In genomic region chr9:136559371-136559770, GRCh38 we compare ENCODE assay signal across 7 cellular contexts. TPM values are rescaled to one million over a fixed set of nuclear protein-coding genes. Genes with fewer than 3 reads are reported as not detected.
DNase-seq lines count a peak whose midpoint lies in the region; ATAC-seq, FAIRE-seq and TF ChIP-seq lines count a peak whose summit lies in the region.
"Not testable (repeated sequence)": the region's sequence is repeated elsewhere in the genome, so short reads cannot be mapped to it uniquely, and the experiment has no call there.

No MANE protein-coding gene starts in this region.

- H4K20me1 ChIP-seq in PC-9 (ENCODE audit: insufficient read depth); K562 (replicated peaks; ENCODE audit: control insufficient read depth, insufficient read depth, low read length): not testable (repeated sequence)

- H3K9me3 ChIP-seq in PC-9 (ENCODE audit: insufficient read depth, low read depth); K562 (replicated peaks; ENCODE audit: control insufficient read depth, insufficient read depth, low read depth, low read length); neutrophil; subcutaneous abdominal adipose tissue (ENCODE audit: control insufficient read depth in 5 of 5, low read length in 5 of 5): not testable (repeated sequence)

- H3K27ac Mint-ChIP-seq in CD14-positive monocyte = peak overlapping the region; percentile 81 to 99 (median 96)

- TF ChIP-seq POLR2A in K562 (conservative IDR thresholded peaks at IDR 0.05) = not testable (repeated sequence)

- TF ChIP-seq RAD21 in K562 (CRISPR knock-in tag; conservative IDR thresholded peaks at IDR 0.05 in 1 of 2, IDR thresholded peaks at IDR 0.05 in 1 of 2) = not testable (repeated sequence)

- not testable (repeated sequence) for TF ChIP-seq CTCF in CD14-positive monocyte (IDR thresholded peaks at IDR 0.05); HL-60 (IDR thresholded peaks at IDR 0.05; ENCODE audit: insufficient read depth, low read length); PC-9 (conservative IDR thresholded peaks at IDR 0.05); K562 (IDR thresholded peaks at IDR 0.05 in 2 of 3, conservative IDR thresholded peaks at IDR 0.05 in 1 of 3; ENCODE audit: insufficient read depth in 2 of 3, low read depth in 1 of 3, low read length in 3 of 3); neutrophil (IDR thresholded peaks at IDR 0.05)

- not testable (repeated sequence) for H3K9me1 ChIP-seq in K562 (ENCODE audit: control insufficient read depth, insufficient read depth, low read length)

- not testable (repeated sequence) for DNase-seq in CD14-positive monocyte (ENCODE audit: low spot score); HL-60 (ENCODE audit: low read depth in 1 of 2, low spot score in 1 of 2); PC-9; K562 (ENCODE audit: extremely low read depth in 1 of 4, low spot score in 3 of 4)
- peak; percentile 42 for DNase-seq in Right ventricle myocardium inferior (ENCODE audit: missing footprints)

- not testable (repeated sequence) for H3K4me3 Mint-ChIP-seq in CD14-positive monocyte

- not testable (repeated sequence) for H3K9me3 Mint-ChIP-seq in CD14-positive monocyte

- WGBS in K562 (ENCODE audit: insufficient coverage, low coverage, missing lambda C conversion rate) = 54% methylated on average over 2 of the region's 2 CpGs

- H3K36me3 Mint-ChIP-seq in CD14-positive monocyte = peaks cover 6 to 12% of the 10 kb centered on the region in 2 donors

- not testable (repeated sequence) for H3K4me2 ChIP-seq in PC-9; K562 (ENCODE audit: insufficient read depth, low read length)

- peaks cover 28% of the 10 kb centered on the region; the same call in 1 of the 2 replicates for H3F3A ChIP-seq in PC-9 (ENCODE audit: insufficient read depth, low read depth)

- H3K36me3 ChIP-seq in PC-9 (ENCODE audit: low read depth); K562 (ENCODE audit: control insufficient read depth, insufficient read depth, low read length); neutrophil; subcutaneous abdominal adipose tissue (ENCODE audit: control insufficient read depth in 5 of 5, insufficient read depth in 5 of 5, low read length in 5 of 5): not testable (repeated sequence)

- H3K4me1 Mint-ChIP-seq in CD14-positive monocyte = peaks cover 80% of the 10 kb centered on the region

- not testable (repeated sequence) for BruUV-seq in PC-9 (replicated peaks; lab: Mats Ljungman, UMichigan); K562 (replicated peaks; lab: Mats Ljungman, UMichigan)

- H3K27me3 Mint-ChIP-seq in CD14-positive monocyte (ENCODE audit: low read depth in 3 of 3) = not testable (repeated sequence)

- ATAC-seq in K562, Right ventricle myocardium inferior: not testable (repeated sequence)

- not testable (repeated sequence) for H2AFZ ChIP-seq in PC-9; K562 (ENCODE audit: low read depth, low read length)

- peak overlapping the region; percentile 67 for H3K27ac ChIP-seq in HL-60 (replicated peaks)
- peak overlapping the region; percentile 94 for H3K27ac ChIP-seq in PC-9
- not testable (repeated sequence) for H3K27ac ChIP-seq in K562 (ENCODE audit: extremely low read depth, low read depth, low read length)
- H3K27ac ChIP-seq in neutrophil = peak overlapping the region; percentile 97
- H3K27ac ChIP-seq in subcutaneous abdominal adipose tissue (ENCODE audit: low read depth, low read length) = peak overlapping the region; percentile 81

- H3K79me2 ChIP-seq in PC-9 (ENCODE audit: low read depth); K562 (ENCODE audit: control insufficient read depth, insufficient read depth, low read length): not testable (repeated sequence)

- CTCF ChIA-PET in PC-9 (lab: Charles Lee); K562 (lab: Yijun Ruan, JAX; ENCODE audit: low intra/inter-chr PET ratio): not testable (repeated sequence)

- not testable (repeated sequence) for H3K9me2 ChIP-seq in PC-9 (ENCODE audit: insufficient read depth)

- not testable (repeated sequence) for H3K9ac ChIP-seq in K562 (ENCODE audit: insufficient read depth in 1 of 2, low read depth in 2 of 2, low read length in 2 of 2); subcutaneous abdominal adipose tissue (ENCODE audit: low read length in 5 of 5)

- TF ChIP-seq EP300 in K562 (IDR thresholded peaks at IDR 0.05; ENCODE audit: low read length) = not testable (repeated sequence)

- in situ Hi-C loops in K562 (cut with MboI) = not testable (repeated sequence)

- FAIRE-seq in K562 (lab: Jason Lieb, UNC) = not testable (repeated sequence)

- peaks cover 30% of the 10 kb centered on the region for H3K4me1 ChIP-seq in PC-9 (replicated peaks; ENCODE audit: insufficient read depth)
- peaks cover 0 to 30% of the 10 kb centered on the region in 2 experiments; a peak in 3 of 5 replicates for H3K4me1 ChIP-seq in K562 (replicated peaks in 1 of 2; ENCODE audit: control insufficient read depth in 2 of 2, insufficient read depth in 2 of 2, low read length in 2 of 2)
- H3K4me1 ChIP-seq in neutrophil (ENCODE audit: control insufficient read depth in 1 of 2, insufficient read depth in 1 of 2, low read depth in 1 of 2, low read length in 1 of 2) = peaks cover 86 to 87% of the 10 kb centered on the region in 2 experiments
- peaks cover 15 to 44% (median 36%) of the 10 kb centered on the region in 5 donors for H3K4me1 ChIP-seq in subcutaneous abdominal adipose tissue (ENCODE audit: control insufficient read depth in 5 of 5, insufficient read depth in 5 of 5, low read length in 5 of 5)

- POLR2A ChIA-PET in PC-9 (lab: Charles Lee; ENCODE audit: unreplicated experiment); K562 (lab: Yijun Ruan, JAX): not testable (repeated sequence)

- not testable (repeated sequence) for H3K4me3 ChIP-seq in HL-60 (replicated peaks; ENCODE audit: insufficient read depth, low read length); PC-9; K562; subcutaneous abdominal adipose tissue (ENCODE audit: low read depth in 1 of 5, low read length in 5 of 5)
- peak overlapping the region; percentile 53 to 58 for H3K4me3 ChIP-seq in neutrophil (ENCODE audit: low read depth in 1 of 2, low read length in 1 of 2)

- H3K27me3 ChIP-seq in HL-60 (ENCODE audit: insufficient read depth, poor library complexity, severe bottlenecking); PC-9 (ENCODE audit: insufficient read depth, low read depth); neutrophil; subcutaneous abdominal adipose tissue (ENCODE audit: control insufficient read depth in 5 of 5, insufficient read depth in 4 of 5, low read length in 5 of 5): not testable (repeated sequence)
- H3K27me3 ChIP-seq in K562 (ENCODE audit: control insufficient read depth in 2 of 2, insufficient read depth in 2 of 2, low read length in 2 of 2) = peaks cover 0 to 23% of the 10 kb centered on the region in 2 experiments; a peak in 2 of 5 replicates

- intact Hi-C loops in CD14-positive monocyte (cut with micrococcal nuclease); K562 (cut with micrococcal nuclease); Right ventricle myocardium inferior (cut with DNase I): not testable (repeated sequence)
- intact Hi-C loops in PC-9 (cut with micrococcal nuclease; ENCODE audit: unreplicated experiment) = loop anchor here (2.0 kb wide), 1 partner anchor 21 kb away; no protein-coding TSS in a partner anchor

TF ChIP-seq in K562, 482 proteins besides CTCF, POLR2A, EP300 and RAD21 (continues in another document):
- TF ChIP-seq ZNF280A (IDR thresholded peaks at IDR 0.05; ENCODE audit: low read depth, partially characterized antibody) = peak; percentile 53

RNA-seq across cellular contexts. Expression of gene NOTCH1, which starts 13.5 kb away (rescaled TPM):
- 1 to 10 TPM; 1.4 to 2.2 TPM for polyA plus RNA-seq in CD14-positive monocyte
- total RNA-seq in PC-9 (2021) = 39.2 and 51.4 TPM in 2 replicates
- total RNA-seq in K562 (2011; cell fraction: chromatin; rRNA removed; ENCODE audit: low replicate concordance) = 19.9 and 65.7 TPM in 2 replicates
- 52.4 and 65.7 TPM in 2 replicates for total RNA-seq in K562 (2011; cell fraction: nucleolus; rRNA removed)
- total RNA-seq in K562 (2011; cell fraction: nucleoplasm; rRNA removed) = 25.2 and 35.0 TPM in 2 replicates
- total RNA-seq in K562 (2014; rRNA removed) = 7.1 and 12.0 TPM in 2 replicates
- 0.69 and 0.73 TPM in 2 replicates for total RNA-seq in K562 (2014; rRNA removed; fragmentation: Illumina TruSeq; extraction: Trizol)
- total RNA-seq in K562 (2015; rRNA removed; fragmentation: Illumina TruSeq; extraction: Trizol) = 2.3 and 2.8 TPM in 2 replicates
- 26.7 and 31.4 TPM in 2 replicates for total RNA-seq in K562 (2021)
- polyA plus RNA-seq in K562 (2011; rRNA removed) = 1.2 and 2.2 TPM in 2 replicates
- polyA plus RNA-seq in K562 (2011; cell fraction: cytosol; rRNA removed) = 2.9 and 4.9 TPM in 2 replicates
- 13.3 and 22.9 TPM in 2 replicates for polyA plus RNA-seq in K562 (2011; cell fraction: nucleus; rRNA removed)
- 10.2 and 14.1 TPM in 2 replicates for polyA plus RNA-seq in K562 (2012)
- polyA plus RNA-seq in K562 (2014; fragmentation: Illumina TruSeq; extraction: Trizol) = 2.6 and 6.3 TPM in 2 replicates
- under 1 TPM; 0.03 to 0.04 TPM for polyA plus RNA-seq in K562 (2014; fragmentation: Nextera tagmentation; extraction: Ambion mirVana)
- polyA plus RNA-seq in K562 (2014; rRNA removed) = 8.2 and 8.6 TPM in 2 replicates
- polyA minus RNA-seq in K562 (2011; rRNA and poly(A)+ RNA removed) = 2.0 and 2.8 TPM in 2 replicates
- polyA minus RNA-seq in K562 (2011; cell fraction: cytosol; rRNA and poly(A)+ RNA removed) = 35.0 and 45.4 TPM in 2 replicates
- polyA minus RNA-seq in K562 (2011; cell fraction: nucleus; rRNA and poly(A)+ RNA removed) = 15.9 and 18.9 TPM in 2 replicates
- 18.7 TPM for total RNA-seq in Right ventricle myocardium inferior
